In the genomic region with DNA sequence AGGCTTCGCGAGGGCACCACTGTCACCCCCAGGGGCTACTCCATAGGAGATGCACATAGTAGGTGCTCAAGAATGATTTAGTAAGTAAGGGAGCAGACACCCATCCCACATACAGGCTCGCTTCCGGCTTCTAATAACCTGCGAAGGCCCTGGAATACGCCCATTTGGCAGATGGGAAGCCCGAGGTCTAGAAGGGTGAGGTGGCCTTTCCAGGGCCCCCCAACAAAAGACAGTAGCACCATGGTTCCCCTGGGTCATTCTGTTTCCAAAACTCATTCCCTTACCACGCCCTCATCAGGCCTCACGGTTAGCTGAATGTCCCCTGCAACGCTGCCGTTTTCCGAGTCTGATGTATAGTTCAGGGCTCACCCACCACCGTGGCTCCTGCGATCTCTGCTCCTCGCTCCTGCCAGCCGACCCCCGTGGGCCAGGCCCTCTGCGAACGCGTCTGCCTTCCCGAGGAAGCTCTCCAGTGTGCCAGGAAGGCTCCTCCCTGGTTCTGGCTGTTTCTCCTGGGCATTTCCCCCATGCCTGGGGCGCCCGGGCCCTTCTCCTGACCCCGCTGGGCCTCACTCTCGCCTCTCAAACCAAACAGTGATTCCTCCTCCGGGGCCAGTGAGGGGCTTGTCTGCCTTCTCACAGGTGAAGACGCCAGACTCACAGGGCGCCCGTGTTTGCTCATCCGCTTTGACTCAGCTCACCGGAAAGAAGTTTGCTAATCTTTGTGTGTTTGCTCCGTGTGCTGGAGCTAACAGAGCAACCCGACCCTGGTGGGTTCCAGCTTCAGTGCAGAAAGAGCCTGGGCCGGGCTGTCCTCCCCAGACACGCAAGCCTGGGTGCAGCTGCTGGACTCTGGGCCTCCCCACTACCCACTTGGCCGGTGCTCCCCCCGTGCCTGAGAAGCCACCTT, we compare ENCODE assay signal across 22 cellular contexts.
A peak's percentile ranks its signal among the peaks of the same experiment; 100 is the strongest.
DNase-seq lines count a peak whose midpoint lies in the region; ATAC-seq and TF ChIP-seq lines count a peak whose summit lies in the region.
"Had no signal": no experiment of that assay in that cellular context is flagged by ENCODE, and none has a peak within 500 bp of the region (broad histone marks: within the 10 kb centered on the region; RNA-seq: fewer than 3 reads in every experiment).

No MANE protein-coding gene starts in this region.

- peaks cover 7% of the 10 kb centered on the region; the same call in 1 of the 2 replicates for H3K27me3 ChIP-seq in IMR-90 (ENCODE audit: control insufficient read depth, insufficient read depth, low read length)
- H3K27me3 ChIP-seq: ascending aorta had no signal

- no peak overlapping the region for H2BK20ac ChIP-seq in IMR-90 (ENCODE audit: low read depth, low read length)

- H2AK5ac ChIP-seq in IMR-90 (ENCODE audit: low read depth, low read length), result no peak overlapping the region

- H3K36me3 Mint-ChIP-seq in osteocyte (ENCODE audit: unreplicated experiment), result no peaks in the 10 kb centered on the region
- H3K36me3 Mint-ChIP-seq: activated naive CD8-positive, alpha-beta T cell treated with anti-CD3 and anti-CD28 coated beads, Interleukin-2, amount 10 ng/mL, durations not matched to agents 7 days and 5 days; IgD-negative memory B cell; memory B cell had no signal

- no peak overlapping the region for H2BK15ac ChIP-seq in IMR-90 (ENCODE audit: low read depth, low read length)

- H3K18ac ChIP-seq in IMR-90 (ENCODE audit: low read depth, low read length), result no peak overlapping the region

- peaks cover 3% of the 10 kb centered on the region for H3K9me3 Mint-ChIP-seq in osteocyte (ENCODE audit: unreplicated experiment)
- H3K9me3 Mint-ChIP-seq: activated naive CD8-positive, alpha-beta T cell treated with anti-CD3 and anti-CD28 coated beads, Interleukin-2, amount 10 ng/mL, durations not matched to agents 7 days and 5 days had no signal

- no peaks in the 10 kb centered on the region for H3K79me1 ChIP-seq in IMR-90 (ENCODE audit: low read depth in 1 of 2, low read length in 2 of 2)

- peak overlapping the region; percentile 42 for H2AK9ac ChIP-seq in IMR-90 (replicated peaks; ENCODE audit: low read depth, low read length, poor library complexity)

- H3K4me2 ChIP-seq in IMR-90 (ENCODE audit: low read depth, low read length), result no peak overlapping the region

- H3K14ac ChIP-seq in IMR-90 (replicated peaks; ENCODE audit: low read depth, low read length), result no peak overlapping the region

- no TSS peak for BruUV-seq in IMR-90 (replicated peaks; lab: Mats Ljungman, UMichigan)

- TF ChIP-seq POLR2A in IMR-90 (IDR thresholded peaks at IDR 0.05; ENCODE audit: low read depth, low read length), result no peak

- no peak overlapping the region for H3K27ac ChIP-seq in IMR-90 (ENCODE audit: insufficient read depth, low read length)
- H3K27ac ChIP-seq: ascending aorta, epithelial cell of prostate had no signal

- no peak overlapping the region for H3K4me3 ChIP-seq in IMR-90 (ENCODE audit: insufficient read depth, low read depth, low read length)
- no peak overlapping the region for H3K4me3 ChIP-seq in choroid plexus epithelial cell (ENCODE audit: low read depth, low read length)
- H3K4me3 ChIP-seq: ascending aorta, dorsolateral prefrontal cortex had no signal

- no peaks in the 10 kb centered on the region for H4K20me1 ChIP-seq in IMR-90 (ENCODE audit: insufficient read depth, low read length)

- WGBS in IMR-90 (ENCODE audit: extremely low coverage in 2 of 2, insufficient read length in 1 of 2), 2 experiments, result 58% methylated on average over 17 of the region's 37 CpGs; no CpG with 5 or more reads in 1 of the 2 experiments

- peak overlapping the region; percentile 58 for H2AFZ ChIP-seq in IMR-90 (replicated peaks; ENCODE audit: low read length, poor library complexity)

- intact Hi-C loops in IMR-90 (cut with micrococcal nuclease), result no loop called here
- intact Hi-C loops in sciatic nerve (cut with DNase I), result loop anchor here (10.0 kb wide), 1 partner anchor 433 kb away; no protein-coding TSS in a partner anchor

- no peaks in the 10 kb centered on the region for H3K4me1 ChIP-seq in IMR-90 (ENCODE audit: control insufficient read depth, insufficient read depth, low read length)
- H3K4me1 ChIP-seq: ascending aorta had no signal

- H3K4ac ChIP-seq in IMR-90 (ENCODE audit: low read depth, low read length), result no peak overlapping the region

- H3K9me1 ChIP-seq in IMR-90 (ENCODE audit: insufficient read depth, low read length), result no peaks in the 10 kb centered on the region

- no peaks in the 10 kb centered on the region for H3K36me3 ChIP-seq in IMR-90 (ENCODE audit: control insufficient read depth, insufficient read depth, low read length)
- H3K36me3 ChIP-seq: ascending aorta had no signal

- TF ChIP-seq CTCF in IMR-90 (conservative IDR thresholded peaks at IDR 0.05; ENCODE audit: low read depth, low read length) (no peak), choroid plexus epithelial cell (conservative IDR thresholded peaks at IDR 0.05; ENCODE audit: low read depth, low read length) (no peak), osteocyte (IDR thresholded peaks at IDR 0.05) (no peak)

- no peak overlapping the region for H2BK5ac ChIP-seq in IMR-90 (ENCODE audit: low read depth, low read length, poor library complexity, severe bottlenecking)

- no peak overlapping the region for H3K27ac Mint-ChIP-seq in osteocyte (ENCODE audit: unreplicated experiment)
- H3K27ac Mint-ChIP-seq: activated naive CD8-positive, alpha-beta T cell treated with anti-CD3 and anti-CD28 coated beads, Interleukin-2, amount 10 ng/mL, durations not matched to agents 7 days and 5 days; IgD-negative memory B cell; memory B cell had no signal

- CTCF ChIA-PET in IMR-90 (lab: Yijun Ruan, JAX), result no interaction called here

- TF ChIP-seq RAD21 in IMR-90 (IDR thresholded peaks at IDR 0.05; ENCODE audit: low read length), result no peak

- H3K9ac ChIP-seq in IMR-90 (ENCODE audit: low read depth, low read length), result no peak overlapping the region

- no peak overlapping the region for H3K4me3 Mint-ChIP-seq in osteocyte (ENCODE audit: unreplicated experiment)
- H3K4me3 Mint-ChIP-seq: activated naive CD8-positive, alpha-beta T cell treated with anti-CD3 and anti-CD28 coated beads, Interleukin-2, amount 10 ng/mL, durations not matched to agents 7 days and 5 days; central memory CD8-positive, alpha-beta T cell; IgD-negative memory B cell; memory B cell had no signal

- no peak overlapping the region for H4K8ac ChIP-seq in IMR-90 (ENCODE audit: low read depth in 2 of 2, low read length in 2 of 2)

- DNase-seq in IMR-90 (no peak), choroid plexus epithelial cell (ENCODE audit: low read depth) (peak; percentile 30), mesenteric fat pad (ENCODE audit: low spot score) (peak; percentile 76), sciatic nerve (ENCODE audit: low spot score) (peak; percentile 39), osteocyte (ENCODE audit: extremely low spot score, unreplicated experiment) (no peak), cerebellum (ENCODE audit: low spot score) (no peak)
- DNase-seq: activated CD4-positive, alpha-beta T cell treated with anti-CD3 and anti-CD28 coated beads, Interleukin-2, amount 50 U/mL, for 48 hours; activated naive CD8-positive, alpha-beta T cell treated with anti-CD3 and anti-CD28 coated beads, Interleukin-2, amount 10 ng/mL, durations not matched to agents 7 days and 5 days; Calu3; glutamatergic neuron; kidney glomerular epithelial cell; NCI-H1048; NCI-H446 treated with DMSO at 0.1 percent for 48 hours; occipital lobe; RPMI8226 had no signal

- H3K27me3 Mint-ChIP-seq in osteocyte (ENCODE audit: unreplicated experiment), result peaks cover 45% of the 10 kb centered on the region

- no peak overlapping the region for H2BK120ac ChIP-seq in IMR-90 (ENCODE audit: low read depth, low read length)

- POLR2A ChIA-PET in IMR-90 (lab: Charles Lee; ENCODE audit: unreplicated experiment), result no interaction called here

- no peak overlapping the region for H3K56ac ChIP-seq in IMR-90 (ENCODE audit: extremely low read depth, insufficient read depth, low read length)

- no peak for ATAC-seq in IMR-90 (ENCODE audit: low read depth)
- ATAC-seq in sciatic nerve, result no peak
- ATAC-seq in HG03460 (IDR thresholded peaks at IDR 0.05; ENCODE audit: unreplicated experiment), result no peak

- H4K91ac ChIP-seq in IMR-90 (ENCODE audit: insufficient read depth, low read depth, low read length), result no peak overlapping the region

- dilution Hi-C loops in IMR-90 (cut with HindIII; ENCODE audit: low sequenced_read_pairs, unreplicated experiment), result no loop called here

- H4K5ac ChIP-seq in IMR-90 (ENCODE audit: low read depth, low read length), result no peak overlapping the region

- no peaks in the 10 kb centered on the region for H3K4me1 Mint-ChIP-seq in osteocyte (ENCODE audit: unreplicated experiment)
- H3K4me1 Mint-ChIP-seq: activated naive CD8-positive, alpha-beta T cell treated with anti-CD3 and anti-CD28 coated beads, Interleukin-2, amount 10 ng/mL, durations not matched to agents 7 days and 5 days; central memory CD8-positive, alpha-beta T cell; IgD-negative memory B cell; memory B cell had no signal

- in situ Hi-C loops in IMR-90 (cut with MboI; ENCODE audit: low sequenced_read_pairs), result no loop called here

- H3K9me3 ChIP-seq in IMR-90 (ENCODE audit: control insufficient read depth, insufficient read depth, low read length), result no peaks in the 10 kb centered on the region
- H3K9me3 ChIP-seq: ascending aorta had no signal

- H3K23ac ChIP-seq in IMR-90 (ENCODE audit: low read depth, low read length), result no peak overlapping the region

TF ChIP-seq in IMR-90, 13 proteins besides CTCF, POLR2A, EP300 and RAD21 (continues in another document):
- TF ChIP-seq BHLHE40 (IDR thresholded peaks at IDR 0.05; ENCODE audit: low read depth, low read length), result no peak
- no peak for TF ChIP-seq MAFK (IDR thresholded peaks at IDR 0.05; ENCODE audit: low read depth, low read length)
- no peak for TF ChIP-seq NFE2L2 (IDR thresholded peaks at IDR 0.05; ENCODE audit: low read depth, low read length)
- TF ChIP-seq CEBPB (IDR thresholded peaks at IDR 0.05; ENCODE audit: low read depth, low read length), result no peak
- no peak for TF ChIP-seq RCOR1 (IDR thresholded peaks at IDR 0.05; ENCODE audit: insufficient replicate concordance, low read length)
- no peak for TF ChIP-seq RFX5 (IDR thresholded peaks at IDR 0.05; ENCODE audit: low read depth, low read length)
- no peak for TF ChIP-seq MAZ (IDR thresholded peaks at IDR 0.05; ENCODE audit: borderline replicate concordance, low read depth, low read length)
- TF ChIP-seq, protein P1, sequence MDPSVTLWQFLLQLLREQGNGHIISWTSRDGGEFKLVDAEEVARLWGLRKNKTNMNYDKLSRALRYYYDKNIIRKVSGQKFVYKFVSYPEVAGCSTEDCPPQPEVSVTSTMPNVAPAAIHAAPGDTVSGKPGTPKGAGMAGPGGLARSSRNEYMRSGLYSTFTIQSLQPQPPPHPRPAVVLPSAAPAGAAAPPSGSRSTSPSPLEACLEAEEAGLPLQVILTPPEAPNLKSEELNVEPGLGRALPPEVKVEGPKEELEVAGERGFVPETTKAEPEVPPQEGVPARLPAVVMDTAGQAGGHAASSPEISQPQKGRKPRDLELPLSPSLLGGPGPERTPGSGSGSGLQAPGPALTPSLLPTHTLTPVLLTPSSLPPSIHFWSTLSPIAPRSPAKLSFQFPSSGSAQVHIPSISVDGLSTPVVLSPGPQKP (IDR thresholded peaks at IDR 0.05; ENCODE audit: borderline replicate concordance, low read depth, low read length), result no peak
- TF ChIP-seq SMC3 (IDR thresholded peaks at IDR 0.05; ENCODE audit: low read depth, low read length), result no peak
- TF ChIP-seq CHD1 (IDR thresholded peaks at IDR 0.05; ENCODE audit: low read depth, low read length), result no peak

Comparison
In these comparisons a context has a peak if more than half of its experiments do, and no peak if none do; other contexts are left out.
1. DNase-seq: peak in choroid plexus epithelial cell (single experiment), mesenteric fat pad (single experiment) and sciatic nerve (single experiment); none in IMR-90 (single experiment), osteocyte (single experiment) and cerebellum (single experiment).